10 cellular contexts compared by ENCODE assay signal in the genomic region with DNA sequence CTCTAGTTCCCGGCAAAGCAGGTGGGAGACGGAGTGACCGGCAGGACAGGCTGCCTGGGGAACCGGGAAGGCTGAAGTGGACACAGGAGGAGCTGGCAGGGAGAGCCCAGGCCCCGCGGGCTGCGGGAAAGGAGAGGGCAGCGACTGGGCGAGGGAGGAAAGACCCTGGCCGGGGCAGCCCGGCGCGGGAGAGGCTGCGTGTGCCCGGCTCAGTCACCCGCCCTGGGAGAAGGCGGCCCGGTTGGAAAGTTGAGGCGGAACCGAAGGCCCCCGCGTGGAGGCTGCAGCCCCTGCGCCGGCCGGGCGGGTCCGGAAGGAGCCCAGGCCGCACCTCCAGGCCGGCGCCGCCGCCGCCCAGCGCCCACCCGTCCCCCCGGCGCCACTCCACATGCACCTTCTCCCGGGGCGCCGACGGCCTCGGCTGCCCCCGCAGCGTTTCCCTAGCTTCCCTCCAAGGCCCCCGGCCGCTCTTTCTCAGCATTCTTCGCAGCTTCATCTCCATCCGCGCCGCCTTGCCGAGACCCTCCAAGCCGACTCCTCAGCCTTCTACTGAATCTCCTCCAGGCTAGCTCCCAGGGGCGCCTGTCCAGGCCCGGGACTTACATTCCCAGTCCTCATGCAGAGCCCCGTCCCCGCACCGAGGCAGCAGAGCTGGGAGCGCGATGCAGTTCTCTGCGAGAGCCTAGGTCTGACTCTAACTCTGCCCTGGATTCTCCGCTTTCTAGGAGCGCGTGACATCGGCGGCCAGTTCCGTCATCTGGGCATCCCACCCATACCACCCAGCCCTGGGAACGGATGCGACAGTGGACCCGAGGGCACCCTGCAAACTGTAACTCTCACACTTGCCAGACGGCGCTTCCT.
DNase-seq lines count a peak whose midpoint lies in the region; ATAC-seq, FAIRE-seq and TF ChIP-seq lines count a peak whose summit lies in the region.
"Had no signal": no experiment of that assay in that cellular context is flagged by ENCODE, and none has a peak within 500 bp of the region (broad histone marks: within the 10 kb centered on the region; RNA-seq: fewer than 3 reads in every experiment).

No MANE protein-coding gene starts in this region.

- H3K27me3 ChIP-seq in H1 (replicated peaks in 1 of 4; ENCODE audit: control insufficient read depth in 3 of 4, extremely low read depth in 1 of 4, insufficient read depth in 3 of 4, low read length in 3 of 4) (peaks cover 30 to 67% (median 61%) of the 10 kb centered on the region in 4 experiments), muscle layer of duodenum (ENCODE audit: low read depth, low read length) (peaks cover 6% of the 10 kb centered on the region), thyroid gland (no peaks in the 10 kb centered on the region)

- POLR2A ChIA-PET in H1 (lab: Charles Lee; ENCODE audit: partially characterized antibody) = interaction anchor here (1.2 kb wide), 1 partner anchor 22 kb away, joined by 4 read pairs; no protein-coding TSS in a partner anchor

- no peak overlapping the region for H3K4ac ChIP-seq in H1 (replicated peaks; ENCODE audit: insufficient read length, low read depth, low read length)

- H4K20me1 ChIP-seq in H1 (replicated peaks in 1 of 2; ENCODE audit: control insufficient read depth in 1 of 2, insufficient read depth in 2 of 2, low read length in 2 of 2) = peaks cover 0 to 10% of the 10 kb centered on the region in 2 experiments

- no peak for TF ChIP-seq POLR2A in H1 (IDR thresholded peaks at IDR 0.05; ENCODE audit: control extremely low read depth in 1 of 2, low read depth in 2 of 2, low read length in 2 of 2)
- TF ChIP-seq POLR2A in thyroid gland (IDR thresholded peaks at IDR 0.05) = no peak

- peak overlapping the region; percentile 91 for H4K91ac ChIP-seq in H1 (replicated peaks; ENCODE audit: insufficient read length, low read length)

- peak in 1 of 2 experiments; percentile 5; a peak in 1 of 4 replicates for TF ChIP-seq RAD21 in H1 (IDR thresholded peaks at IDR 0.05 in 1 of 2, conservative IDR thresholded peaks at IDR 0.05 in 1 of 2; ENCODE audit: low read depth in 2 of 2, low read length in 2 of 2)

- H4K8ac ChIP-seq in H1 (ENCODE audit: extremely low read depth, insufficient read depth, low read length) = peak overlapping the region; percentile 32

- 24% methylated on average over 42 of the region's 71 CpGs; no CpG with 5 or more reads in 1 of the 2 experiments for WGBS in H1 (ENCODE audit: extremely low coverage in 1 of 2, insufficient coverage in 1 of 2, insufficient read length in 1 of 2, insufficient replicate concordance in 2 of 2, low coverage in 1 of 2, low lambda C conversion rate in 2 of 2, missing lambda C conversion rate in 1 of 2), 2 experiments
- 28 to 38% methylated on average over 53 to 56 of the region's 71 CpGs for WGBS in thyroid gland, 2 donors

- H4K5ac ChIP-seq in H1 (ENCODE audit: insufficient read length, low read depth, low read length) = no peak overlapping the region

- H2BK120ac ChIP-seq in H1 (replicated peaks; ENCODE audit: low read depth, low read length) = no peak overlapping the region

- H3K4me1 ChIP-seq in H1 (replicated peaks in 1 of 4; ENCODE audit: control insufficient read depth in 3 of 4, insufficient read depth in 4 of 4, low read length in 3 of 4) (peaks cover 3 to 13% (median 9%) of the 10 kb centered on the region in 4 experiments), muscle layer of duodenum (ENCODE audit: control insufficient read depth in 1 of 2, insufficient read depth in 2 of 2, low read length in 2 of 2) (peaks cover 8 to 11% of the 10 kb centered on the region in 2 donors), thyroid gland (peaks cover 22 to 41% of the 10 kb centered on the region in 2 donors)

- H3K36me3 ChIP-seq in H1 (ENCODE audit: control insufficient read depth in 2 of 4, insufficient read depth in 4 of 4, low read length in 3 of 4) (no peaks in the 10 kb centered on the region), muscle layer of duodenum (ENCODE audit: control insufficient read depth in 1 of 2, insufficient read depth in 2 of 2, low read length in 2 of 2) (no peaks in the 10 kb centered on the region), thyroid gland (no peaks in the 10 kb centered on the region)

- H3K9ac ChIP-seq in H1 (replicated peaks in 1 of 4; ENCODE audit: extremely low read depth in 1 of 4, low read depth in 3 of 4, low read length in 3 of 4) = 0 out of 7 replicates have a peak overlapping the region, but pooled peaks of 1 of the 4 experiments have one; percentile 7

- TF ChIP-seq CTCF in H1 (IDR thresholded peaks at IDR 0.05; ENCODE audit: control extremely low read depth in 1 of 3, insufficient read depth in 1 of 3, low read depth in 1 of 3, low read length in 3 of 3) = no peak
- TF ChIP-seq CTCF in thyroid gland (IDR thresholded peaks at IDR 0.05) = peak in 1 of 6 experiments; percentile 8

- no peak for TF ChIP-seq EP300 in H1 (IDR thresholded peaks at IDR 0.05; ENCODE audit: borderline replicate concordance in 1 of 2, low read depth in 2 of 2, low read length in 2 of 2)

- H3K27ac ChIP-seq in H1 (ENCODE audit: low read depth, low read length) = no peak overlapping the region
- no peak overlapping the region for H3K27ac ChIP-seq in muscle layer of duodenum (ENCODE audit: low read length)
- peak overlapping the region in 1 of 3 donors; percentile 27 for H3K27ac ChIP-seq in thyroid gland
- H3K27ac ChIP-seq: A549 had no signal

- H3K14ac ChIP-seq in H1 (ENCODE audit: insufficient read length) = no peak overlapping the region

- no peak for ATAC-seq in GM18498 (IDR thresholded peaks at IDR 0.05; ENCODE audit: unreplicated experiment)
- ATAC-seq: A549 had no signal

- H3K23ac ChIP-seq in H1 (ENCODE audit: insufficient read length) = no peak overlapping the region

- DNase-seq in activated CD4-positive, alpha-beta T cell treated with anti-CD3 and anti-CD28 coated beads, Interleukin-2, amount 10 ng/mL, durations not matched to agents 24 days and 14 days = no peak
- DNase-seq in activated CD4-positive, alpha-beta T cell treated with anti-CD3 and anti-CD28 coated beads for 4 hours = no peak
- DNase-seq in H1 (ENCODE audit: low read depth in 1 of 2, low spot score in 2 of 2) = peak in 1 of 2 experiments; percentile 65
- DNase-seq in thyroid gland = peak; percentile 58 to 63
- no peak for DNase-seq in stimulated activated naive CD4-positive, alpha-beta T cell treated with Interleukin-2 at 50 U/mL for 16 hours (lab: John Stamatoyannopoulos, UW)
- no peak for DNase-seq in COR-L47 (lab: John Stamatoyannopoulos, UW)
- DNase-seq: activated CD4-positive, alpha-beta T cell treated with anti-CD3 and anti-CD28 coated beads for 48 hours had no signal

- H3K79me2 ChIP-seq in H1 (ENCODE audit: control insufficient read depth in 1 of 2, insufficient read depth in 2 of 2, low read length in 2 of 2) = no peaks in the 10 kb centered on the region

- H3K9me3 ChIP-seq in H1 (ENCODE audit: insufficient read depth in 2 of 2, low read depth in 1 of 2, low read length in 1 of 2) = no peaks in the 10 kb centered on the region
- no peaks in the 10 kb centered on the region for H3K9me3 ChIP-seq in muscle layer of duodenum (ENCODE audit: control insufficient read depth in 1 of 2, low read length in 2 of 2)
- H3K9me3 ChIP-seq in thyroid gland = no peaks in the 10 kb centered on the region
- H3K9me3 ChIP-seq: A549 had no signal

- H3K23me2 ChIP-seq in H1 (ENCODE audit: low read depth, low read length) = peaks cover 11% of the 10 kb centered on the region

- no peak overlapping the region for H2AK5ac ChIP-seq in H1 (ENCODE audit: low read depth, low read length)

- H2AFZ ChIP-seq in H1 (ENCODE audit: low read length) = peak overlapping the region; percentile 45; the same call in 1 of the 2 replicates

- H3K79me1 ChIP-seq in H1 (ENCODE audit: low read depth, low read length) = no peaks in the 10 kb centered on the region

- H3K4me3 ChIP-seq in H1 (ENCODE audit: extremely low read depth in 1 of 4, insufficient read depth in 2 of 4, low read depth in 3 of 4, low read length in 4 of 4) (peak overlapping the region; percentile 22 to 64 (median 53)), muscle layer of duodenum (ENCODE audit: low read depth in 1 of 2, low read length in 2 of 2) (peak overlapping the region; percentile 26 to 47), thyroid gland (replicated peaks in 1 of 3) (peak overlapping the region in 2 of 3 donors; percentile 16 to 28)
- H3K4me3 ChIP-seq: A549 had no signal

- H2BK15ac ChIP-seq in H1 (ENCODE audit: low read length) = peak overlapping the region; percentile 96

- intact Hi-C loops in activated CD4-positive, alpha-beta T cell treated with anti-CD3 and anti-CD28 coated beads, Interleukin-2, amount 10 ng/mL, durations not matched to agents 24 days and 14 days (cut with micrococcal nuclease) = no loop called here
- intact Hi-C loops in thyroid gland (cut with DNase I) = no loop called here

- 0 out of 2 replicates have a peak overlapping the region, but pooled peaks have one; percentile 8 for H2BK20ac ChIP-seq in H1 (ENCODE audit: low read length)

- peak overlapping the region; percentile 66 for H3K4me3 Mint-ChIP-seq in activated CD4-positive, alpha-beta T cell treated with anti-CD3 and anti-CD28 coated beads, Interleukin-2, amount 10 ng/mL, durations not matched to agents 24 days and 14 days

- CTCF ChIA-PET in H1 (lab: Charles Lee; ENCODE audit: partially characterized antibody) = interaction anchor here (0.6 to 1.4 kb wide), 9 partner anchors 13 to 562 kb away, joined by 3 to 5 read pairs (median 3); no protein-coding TSS in a partner anchor

- H3K56ac ChIP-seq in H1 (replicated peaks; ENCODE audit: insufficient read length, low read depth, low read length) = no peak overlapping the region

- no peaks in the 10 kb centered on the region for H3K9me3 Mint-ChIP-seq in activated CD4-positive, alpha-beta T cell treated with anti-CD3 and anti-CD28 coated beads, Interleukin-2, amount 10 ng/mL, durations not matched to agents 24 days and 14 days

- peaks cover 42% of the 10 kb centered on the region for H3K4me1 Mint-ChIP-seq in activated CD4-positive, alpha-beta T cell treated with anti-CD3 and anti-CD28 coated beads, Interleukin-2, amount 10 ng/mL, durations not matched to agents 24 days and 14 days

- peaks cover 27% of the 10 kb centered on the region for H3K27me3 Mint-ChIP-seq in activated CD4-positive, alpha-beta T cell treated with anti-CD3 and anti-CD28 coated beads, Interleukin-2, amount 10 ng/mL, durations not matched to agents 24 days and 14 days

- H2BK5ac ChIP-seq in H1 (ENCODE audit: low read depth, low read length) = no peak overlapping the region

- H3K27ac Mint-ChIP-seq in activated CD4-positive, alpha-beta T cell treated with anti-CD3 and anti-CD28 coated beads, Interleukin-2, amount 10 ng/mL, durations not matched to agents 24 days and 14 days = no peak overlapping the region

- peak overlapping the region; percentile 96; the same call in 1 of the 2 replicates for H2BK12ac ChIP-seq in H1 (ENCODE audit: low read depth, low read length)

- no peak for FAIRE-seq in H1 (lab: Jason Lieb, UNC)
- FAIRE-seq: A549 had no signal

- peaks cover 2% of the 10 kb centered on the region for H3K36me3 Mint-ChIP-seq in activated CD4-positive, alpha-beta T cell treated with anti-CD3 and anti-CD28 coated beads, Interleukin-2, amount 10 ng/mL, durations not matched to agents 24 days and 14 days (ENCODE audit: low read depth)

- H3K18ac ChIP-seq in H1 (ENCODE audit: extremely low read depth, low read length) = no peak overlapping the region; the same call in 1 of the 2 replicates

- peak overlapping the region; percentile 78 to 91 for H3K4me2 ChIP-seq in H1 (ENCODE audit: insufficient read depth in 1 of 2, low read depth in 2 of 2, low read length in 2 of 2)
- H3K4me2 ChIP-seq: A549 had no signal

Comparison
In these comparisons a context has a peak if more than half of its experiments do, and no peak if none do; other contexts are left out.
1. DNase-seq: peak in thyroid gland (2 of 2); none in activated CD4-positive, alpha-beta T cell treated with anti-CD3 and anti-CD28 coated beads, Interleukin-2, amount 10 ng/mL, durations not matched to agents 24 days and 14 days (single experiment), activated CD4-positive, alpha-beta T cell treated with anti-CD3 and anti-CD28 coated beads for 4 hours (0 of 2), stimulated activated naive CD4-positive, alpha-beta T cell treated with Interleukin-2 at 50 U/mL for 16 hours (single experiment) and COR-L47 (single experiment).
2. Peak in every context shown above with its lines, with median percentiles within 50 percentile points of each other: H3K4me3 ChIP-seq.